Comparison of ENCODE assay signal across 24 cellular contexts in the genomic region with DNA sequence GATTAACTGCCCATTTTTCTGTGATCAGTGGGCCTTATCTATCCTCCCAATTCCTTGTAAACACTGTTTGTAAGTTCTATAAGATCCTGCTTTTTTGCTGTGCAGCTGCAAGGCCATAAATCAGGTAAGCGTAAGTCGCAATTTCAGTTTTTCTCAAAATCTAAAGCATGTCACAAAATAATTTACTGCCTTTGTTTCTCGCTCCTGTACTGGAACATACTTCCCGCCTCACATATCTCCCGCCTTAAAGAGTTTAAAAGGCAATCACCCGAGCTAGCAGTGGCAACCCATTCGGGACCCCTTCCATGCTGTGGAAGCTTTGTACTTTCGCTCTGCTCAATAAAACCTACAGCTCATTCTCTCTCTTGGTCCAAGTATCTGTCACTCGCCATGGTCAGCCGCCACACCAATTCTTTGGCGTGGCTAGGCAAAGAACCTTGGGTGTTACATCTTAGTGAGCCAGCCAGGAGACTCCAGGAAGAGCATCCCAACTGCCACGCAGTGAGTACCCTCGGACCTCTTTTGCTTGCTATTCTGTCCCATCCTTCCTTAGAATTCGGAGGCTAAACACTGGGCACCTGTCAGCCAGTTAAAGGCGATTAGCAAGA.
"Had no signal": no experiment of that assay in that cellular context is flagged by ENCODE, and none has a peak within 500 bp of the region (broad histone marks: within the 10 kb centered on the region; RNA-seq: fewer than 3 reads in every experiment).

No MANE protein-coding gene starts in this region.

- H3K27me3 ChIP-seq: cardiac muscle cell, esophagus muscularis mucosa, right atrium auricular region, suprapubic skin had no signal

- H3K36me3 Mint-ChIP-seq: immature natural killer cell had no signal

- H3K36me3 ChIP-seq: cardiac muscle cell, esophagus muscularis mucosa, right atrium auricular region, suprapubic skin had no signal

- H3K27me3 Mint-ChIP-seq: activated CD4-positive, alpha-beta T cell treated with anti-CD3 and anti-CD28 coated beads, Interleukin-2, amount 10 ng/mL, durations not matched to agents 24 days and 14 days; activated naive CD8-positive, alpha-beta T cell; dendritic cell treated with granulocyte-macrophage colony-stimulating factor and Interleukin-4, amounts not matched to agents 40 ng/mL and 50 ng/mL, for 4 days; progenitor cell of endocrine pancreas; stimulated activated naive CD8-positive, alpha-beta T cell treated with anti-CD3 and anti-CD28 coated beads, Interleukin-15, amount 100 ng/mL, for 72 hours; type B pancreatic cell had no signal

- FAIRE-seq: endothelial cell of umbilical vein had no signal

- DNase-seq: activated CD4-positive, alpha-beta T cell treated with anti-CD3 and anti-CD28 coated beads, Interleukin-2, amount 10 ng/mL, durations not matched to agents 24 days and 14 days; activated CD8-positive, alpha-beta memory T cell treated with anti-CD3 and anti-CD28 coated beads, Interleukin-2, amount 50 U/mL, for 4 hours; activated gamma-delta T cell; activated T-cell treated with anti-CD3 and anti-CD28 coated beads, Interleukin-2, amount 50 U/mL, for 72 hours; effector CD8-positive, alpha-beta T cell; immature natural killer cell; kidney glomerular epithelial cell; left ventricle myocardium superior; mesendoderm; stimulated activated naive CD8-positive, alpha-beta T cell treated with anti-CD3 and anti-CD28 coated beads, Interleukin-15, amount 100 ng/mL, for 72 hours; T-helper 1 cell; T1000 had no signal

- H3K4me1 ChIP-seq: suprapubic skin had no signal

- H3K27ac ChIP-seq: cardiac muscle cell, esophagus muscularis mucosa, right atrium auricular region, skin epidermis, suprapubic skin had no signal

- H3K4me3 ChIP-seq: cardiac muscle cell, esophagus muscularis mucosa, right atrium auricular region, skin epidermis, suprapubic skin had no signal

- H3K9me3 ChIP-seq: esophagus muscularis mucosa, right atrium auricular region, suprapubic skin had no signal

- H3K27ac Mint-ChIP-seq: activated CD4-positive, alpha-beta T cell treated with anti-CD3 and anti-CD28 coated beads, Interleukin-2, amount 10 ng/mL, durations not matched to agents 24 days and 14 days; activated naive CD8-positive, alpha-beta T cell; activated T-cell treated with anti-CD3 and anti-CD28 coated beads, Interleukin-2, amount 50 U/mL, for 72 hours; dendritic cell treated with granulocyte-macrophage colony-stimulating factor and Interleukin-4, amounts not matched to agents 40 ng/mL and 50 ng/mL, for 4 days; progenitor cell of endocrine pancreas; type B pancreatic cell had no signal

- H3K4me3 Mint-ChIP-seq: activated CD4-positive, alpha-beta T cell treated with anti-CD3 and anti-CD28 coated beads, Interleukin-2, amount 10 ng/mL, durations not matched to agents 24 days and 14 days; activated naive CD8-positive, alpha-beta T cell; activated T-cell treated with anti-CD3 and anti-CD28 coated beads, Interleukin-2, amount 50 U/mL, for 72 hours; dendritic cell treated with granulocyte-macrophage colony-stimulating factor and Interleukin-4, amounts not matched to agents 40 ng/mL and 50 ng/mL, for 4 days; immature natural killer cell; neural crest cell; stimulated activated naive CD8-positive, alpha-beta T cell treated with anti-CD3 and anti-CD28 coated beads, Interleukin-15, amount 100 ng/mL, for 72 hours; type B pancreatic cell had no signal

- ATAC-seq: activated T-cell treated with anti-CD3 and anti-CD28 coated beads, Interleukin-2, amount 50 U/mL, for 72 hours; left ventricle myocardium superior; SK-N-SH treated with all-trans-retinoic acid at 6 μM for 48 hours; stimulated activated naive CD8-positive, alpha-beta T cell treated with anti-CD3 and anti-CD28 coated beads, Interleukin-15, amount 100 ng/mL, for 72 hours had no signal

- H3K9me3 Mint-ChIP-seq: activated CD4-positive, alpha-beta T cell treated with anti-CD3 and anti-CD28 coated beads, Interleukin-2, amount 10 ng/mL, durations not matched to agents 24 days and 14 days; dendritic cell treated with granulocyte-macrophage colony-stimulating factor and Interleukin-4, amounts not matched to agents 40 ng/mL and 50 ng/mL, for 4 days; immature natural killer cell; type B pancreatic cell had no signal
